In the genomic region with DNA sequence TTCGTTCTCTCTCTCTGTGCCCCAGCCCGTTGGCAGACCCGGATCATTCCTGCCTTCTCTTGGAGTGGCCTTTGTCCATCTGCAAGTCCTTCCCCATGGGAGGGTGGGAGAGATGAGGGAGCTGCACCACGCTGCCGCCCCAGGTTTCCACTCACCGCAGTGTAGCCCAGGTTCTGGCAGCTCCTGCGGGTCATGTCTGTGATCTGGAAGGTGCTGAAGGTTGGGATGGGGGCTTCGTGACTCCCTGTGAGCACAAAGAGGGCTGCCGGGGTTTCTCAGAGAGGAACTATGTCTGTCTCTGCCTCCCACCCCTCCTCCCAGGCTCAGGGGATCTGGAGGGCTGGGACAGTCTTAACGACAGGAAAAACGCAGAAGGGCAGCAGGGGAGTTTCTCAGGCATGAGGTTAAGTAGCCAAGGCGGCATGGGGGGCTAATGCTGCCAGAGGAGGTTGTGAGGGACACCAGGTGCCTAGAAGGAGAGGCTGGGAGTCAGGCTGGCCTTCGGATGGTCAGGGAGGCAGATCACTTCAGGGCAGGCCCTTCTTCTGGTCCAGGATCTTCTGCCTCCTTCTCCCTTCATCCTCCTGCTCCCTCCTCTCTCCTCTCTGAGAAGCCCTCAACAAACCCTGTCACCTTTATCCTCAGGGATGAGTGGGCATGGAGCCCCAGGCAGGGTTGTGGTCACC, we compare ENCODE assay signal across 13 cellular contexts. TPM values are rescaled to one million over a fixed set of nuclear protein-coding genes. Genes with fewer than 3 reads are reported as not detected.
DNase-seq lines count a peak whose midpoint lies in the region; ATAC-seq, FAIRE-seq and TF ChIP-seq lines count a peak whose summit lies in the region.
"Had no signal": no experiment of that assay in that cellular context is flagged by ENCODE, and none has a peak within 500 bp of the region (broad histone marks: within the 10 kb centered on the region; RNA-seq: fewer than 3 reads in every experiment).

No MANE protein-coding gene starts in this region.

- H3K27ac ChIP-seq in HUES6 (ENCODE audit: low read depth, low read length), result no peak overlapping the region
- H3K27ac ChIP-seq in WERI-Rb-1, result peak overlapping the region; percentile 95
- H3K27ac ChIP-seq in small intestine (ENCODE audit: low read depth in 1 of 2, low read length in 1 of 2), result peak overlapping the region; percentile 85

- H3K27ac Mint-ChIP-seq in glutamatergic neuron (ENCODE audit: unreplicated experiment), result peak overlapping the region; percentile 87

- TF ChIP-seq CTCF in WERI-Rb-1 (IDR thresholded peaks at IDR 0.05; ENCODE audit: low read depth, low read length) (no peak), glutamatergic neuron (IDR thresholded peaks at IDR 0.05; ENCODE audit: partially characterized antibody, unreplicated experiment) (no peak)

- H3K4me3 ChIP-seq in HUES6 (ENCODE audit: low read depth, low read length) (no peak overlapping the region), WERI-Rb-1 (ENCODE audit: low read depth, low read length) (peak overlapping the region; percentile 17), small intestine (ENCODE audit: low read depth in 1 of 2, low read length in 2 of 2) (peak overlapping the region in 1 of 2 donors; percentile 49)

- H3K36me3 ChIP-seq in HUES6 (ENCODE audit: control insufficient read depth, insufficient read depth, low read length) (no peaks in the 10 kb centered on the region), WERI-Rb-1 (peaks cover 17% of the 10 kb centered on the region), small intestine (ENCODE audit: control insufficient read depth in 2 of 2, insufficient read depth in 2 of 2, low read length in 2 of 2) (no peaks in the 10 kb centered on the region)

- ATAC-seq in HG03045 (IDR thresholded peaks at IDR 0.05; ENCODE audit: unreplicated experiment) (no peak), HG03469 (IDR thresholded peaks at IDR 0.05; ENCODE audit: unreplicated experiment) (no peak), GM18873 (IDR thresholded peaks at IDR 0.05; ENCODE audit: low FRiP score, unreplicated experiment) (no peak)

- peaks cover 14% of the 10 kb centered on the region for H3K9me3 Mint-ChIP-seq in glutamatergic neuron (ENCODE audit: unreplicated experiment)

- no peaks in the 10 kb centered on the region for H3K9me3 ChIP-seq in HUES6 (ENCODE audit: control insufficient read depth, insufficient read depth, low read depth, low read length)
- no peaks in the 10 kb centered on the region for H3K9me3 ChIP-seq in WERI-Rb-1 (ENCODE audit: severe bottlenecking)
- H3K9me3 ChIP-seq in small intestine (ENCODE audit: control insufficient read depth, low read depth), result no peaks in the 10 kb centered on the region

- peaks cover 36% of the 10 kb centered on the region for H3K4me1 ChIP-seq in HUES6 (ENCODE audit: control insufficient read depth, insufficient read depth, low read length)
- peaks cover 0 to 3% of the 10 kb centered on the region in 2 donors for H3K4me1 ChIP-seq in small intestine (ENCODE audit: control insufficient read depth in 2 of 2, insufficient read depth in 1 of 2, low read depth in 1 of 2, low read length in 1 of 2)

- H3K27me3 Mint-ChIP-seq in glutamatergic neuron (ENCODE audit: unreplicated experiment), result peaks cover 19% of the 10 kb centered on the region

- FAIRE-seq in small intestine (lab: Jason Lieb, UNC), result no peak
- FAIRE-seq: endometrium had no signal

- H3K4me1 Mint-ChIP-seq in glutamatergic neuron (ENCODE audit: low read depth, unreplicated experiment), result peaks cover 12% of the 10 kb centered on the region

- H3K4me3 Mint-ChIP-seq in glutamatergic neuron (ENCODE audit: unreplicated experiment), result peak overlapping the region; percentile 80

- WGBS in small intestine, 3 donors, result 62 to 68% (median 63%) methylated on average over 12 to 13 of the region's 13 CpGs

- H3K27me3 ChIP-seq in HUES6 (ENCODE audit: control insufficient read depth, insufficient read depth, low read length), result peaks cover 50% of the 10 kb centered on the region
- no peaks in the 10 kb centered on the region for H3K27me3 ChIP-seq in WERI-Rb-1 (ENCODE audit: insufficient read depth, low read depth, severe bottlenecking)
- no peaks in the 10 kb centered on the region for H3K27me3 ChIP-seq in small intestine (ENCODE audit: control insufficient read depth in 2 of 2, insufficient read depth in 2 of 2, low read length in 2 of 2)

- peaks cover 10% of the 10 kb centered on the region for H3K36me3 Mint-ChIP-seq in glutamatergic neuron (ENCODE audit: unreplicated experiment)

- DNase-seq in WERI-Rb-1 (peak; percentile 60), glutamatergic neuron (no peak), small intestine (no peak), HPDE6-E6E7 (ENCODE audit: extremely low spot score) (no peak)
- DNase-seq: midbrain, NCI-H748 treated with DMSO at 0.1 percent for 48 hours had no signal

- peak overlapping the region; percentile 13 for H3K9ac ChIP-seq in HUES6 (ENCODE audit: low read length)

RNA-seq across cellular contexts. Expression of a gene that starts 0.7 kb away (rescaled TPM):
- 0.86 TPM for total RNA-seq in glutamatergic neuron (ENCODE audit: unreplicated experiment)
- polyA plus RNA-seq in small intestine, result 1 to 10 TPM in 2 of 3 donors, under 1 TPM in 1; 0.89 to 2.7 (median 2.2) TPM

RNA-seq across cellular contexts. Expression of a gene that starts 42.9 kb away (rescaled TPM):
- total RNA-seq in glutamatergic neuron (ENCODE audit: unreplicated experiment), result 6.9 TPM
- polyA plus RNA-seq in small intestine, result under 1 TPM in 1 of 3 donors, not detected in 2; 0.01 TPM
- total RNA-seq: activated CD8-positive, alpha-beta memory T cell treated with anti-CD3 and anti-CD28 coated beads for 36 hours; HT1080 had no signal

RNA-seq across cellular contexts. Expression of a gene that starts 44.7 kb away (rescaled TPM):
- 296 TPM for total RNA-seq in glutamatergic neuron (ENCODE audit: unreplicated experiment)
- under 1 TPM in 1 of 3 donors, not detected in 2; 0.67 TPM for polyA plus RNA-seq in small intestine

RNA-seq across cellular contexts. Expression of a gene that starts 48.7 kb away (rescaled TPM):
- 88.8 TPM for total RNA-seq in glutamatergic neuron (ENCODE audit: unreplicated experiment)
- 10 to 100 TPM; 45.2 to 55.0 (median 50.5) TPM for polyA plus RNA-seq in small intestine
